ENCODE assay signal across 2 cellular contexts in the genomic region with DNA sequence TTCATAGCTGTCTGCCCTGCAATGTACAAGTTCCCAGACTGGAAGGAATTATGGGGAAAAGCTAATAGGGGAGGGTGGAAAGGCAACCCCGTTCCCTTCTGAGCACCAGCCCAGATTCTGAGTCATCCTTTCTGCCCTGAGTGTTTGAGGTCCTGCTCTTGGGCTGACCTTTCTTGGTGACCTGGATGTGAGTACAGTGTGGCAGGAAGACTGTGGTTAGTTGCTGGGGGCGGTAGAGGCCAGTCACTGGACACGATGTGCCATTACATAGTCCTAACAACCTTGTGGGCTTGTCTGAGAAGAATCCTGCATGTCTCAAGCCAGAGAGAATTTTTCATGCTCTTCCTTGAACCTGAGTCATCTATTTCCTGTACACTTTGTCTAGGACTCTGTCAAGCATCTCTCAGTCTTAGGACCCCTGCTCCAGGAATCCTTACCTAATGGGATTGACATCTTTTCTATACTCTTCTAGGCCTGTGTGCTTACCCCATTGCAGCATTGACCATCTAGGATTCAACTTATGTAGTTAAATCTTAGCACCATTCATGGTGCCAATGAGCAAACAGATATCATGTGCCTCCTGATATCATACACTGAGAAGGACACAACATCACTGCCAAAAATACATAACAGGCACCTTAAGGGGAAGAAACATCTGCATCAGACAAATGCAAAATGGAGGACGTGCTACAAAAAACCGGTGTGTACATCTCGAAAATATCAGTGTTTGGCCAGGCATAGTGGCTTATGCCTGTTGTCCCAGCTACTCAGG.
TF ChIP-seq lines count a peak whose summit lies in the region.

No MANE protein-coding gene starts in this region.

TF ChIP-seq in K562, 482 proteins besides CTCF, POLR2A, EP300 and RAD21 (continues in another document):
- TF ChIP-seq JUND (IDR thresholded peaks at IDR 0.05; ENCODE audit: borderline replicate concordance, low read depth, low read length) (peak; percentile 95), JUND (tag; IDR thresholded peaks at IDR 0.05; ENCODE audit: borderline replicate concordance, low read depth, low read length) (peak; percentile 93), FOS (IDR thresholded peaks at IDR 0.05; ENCODE audit: extremely low read depth, insufficient read length) (peak; percentile 40), ZEB2 (IDR thresholded peaks at IDR 0.05) (peak; percentile 38; the same call in 1 of the 2 replicates), MAZ (CRISPR knock-in tag; conservative IDR thresholded peaks at IDR 0.05 in 1 of 2, IDR thresholded peaks at IDR 0.05 in 1 of 2) (peak; percentile 20 to 34; a peak in 1 of 4 replicates), CHD1 (IDR thresholded peaks at IDR 0.05; ENCODE audit: low read length) (no peak), GMEB1 (CRISPR knock-in tag; IDR thresholded peaks at IDR 0.05) (no peak), ZZZ3 (IDR thresholded peaks at IDR 0.05) (no peak), RFX5 (IDR thresholded peaks at IDR 0.05; ENCODE audit: low read depth, low read length) (no peak), RNF2 (IDR thresholded peaks at IDR 0.05) (peak; percentile 83; the same call in 1 of the 2 replicates), HDAC6 (IDR thresholded peaks at IDR 0.05; ENCODE audit: low read depth, low read length) (no peak), ETV5 (CRISPR knock-in tag; IDR thresholded peaks at IDR 0.05; ENCODE audit: low read depth) (peak; percentile 92), ARNT (IDR thresholded peaks at IDR 0.05) (0 out of 4 replicates have a peak, but pooled peaks of 1 of the 2 experiments have one; percentile 42), CHAMP1 (IDR thresholded peaks at IDR 0.05) (no peak), LEF1 (IDR thresholded peaks at IDR 0.05) (peak; percentile 60; the same call in 1 of the 2 replicates), CREM (IDR thresholded peaks at IDR 0.05; ENCODE audit: low read depth) (peak; percentile 71), RFX7 (CRISPR knock-in tag; IDR thresholded peaks at IDR 0.05) (no peak), PKNOX1 (IDR thresholded peaks at IDR 0.05) (peak; percentile 27; the same call in 1 of the 2 replicates), GABPB1 (CRISPR knock-in tag; IDR thresholded peaks at IDR 0.05) (peak; percentile 5; the same call in 1 of the 2 replicates), PTRF (tag; IDR thresholded peaks at IDR 0.05) (no peak), NFE2 (IDR thresholded peaks at IDR 0.05; ENCODE audit: low read depth) (peak; percentile 59), TFAP4 (CRISPR knock-in tag; IDR thresholded peaks at IDR 0.05; ENCODE audit: borderline replicate concordance) (peak; percentile 41), DMBX1 (CRISPR knock-in tag; IDR thresholded peaks at IDR 0.05; ENCODE audit: borderline replicate concordance) (peak; percentile 40; the same call in 1 of the 2 replicates), ETV1 (tag; conservative IDR thresholded peaks at IDR 0.05; ENCODE audit: low read depth) (peak; percentile 81)
- TF ChIP-seq, protein P1, sequence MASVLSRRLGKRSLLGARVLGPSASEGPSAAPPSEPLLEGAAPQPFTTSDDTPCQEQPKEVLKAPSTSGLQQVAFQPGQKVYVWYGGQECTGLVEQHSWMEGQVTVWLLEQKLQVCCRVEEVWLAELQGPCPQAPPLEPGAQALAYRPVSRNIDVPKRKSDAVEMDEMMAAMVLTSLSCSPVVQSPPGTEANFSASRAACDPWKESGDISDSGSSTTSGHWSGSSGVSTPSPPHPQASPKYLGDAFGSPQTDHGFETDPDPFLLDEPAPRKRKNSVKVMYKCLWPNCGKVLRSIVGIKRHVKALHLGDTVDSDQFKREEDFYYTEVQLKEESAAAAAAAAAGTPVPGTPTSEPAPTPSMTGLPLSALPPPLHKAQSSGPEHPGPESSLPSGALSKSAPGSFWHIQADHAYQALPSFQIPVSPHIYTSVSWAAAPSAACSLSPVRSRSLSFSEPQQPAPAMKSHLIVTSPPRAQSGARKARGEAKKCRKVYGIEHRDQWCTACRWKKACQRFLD (CRISPR knock-in tag; IDR thresholded peaks at IDR 0.05) = peak; percentile 56; the same call in 1 of the 2 replicates

TF ChIP-seq in HEK293T, 16 proteins besides CTCF, POLR2A, EP300 and RAD21:
- no peak for TF ChIP-seq LEF1 (IDR thresholded peaks at IDR 0.05; ENCODE audit: borderline replicate concordance)
- no peak for TF ChIP-seq FOXK2 (IDR thresholded peaks at IDR 0.05)
- TF ChIP-seq SP1 (IDR thresholded peaks at IDR 0.05) = no peak
- TF ChIP-seq FOXM1 (IDR thresholded peaks at IDR 0.05; ENCODE audit: borderline replicate concordance) = no peak
- no peak for TF ChIP-seq FOXA1 (IDR thresholded peaks at IDR 0.05)
- no peak for TF ChIP-seq PKNOX1 (IDR thresholded peaks at IDR 0.05)
- TF ChIP-seq L3MBTL2 (conservative IDR thresholded peaks at IDR 0.05) = no peak
- no peak for TF ChIP-seq ARNT (IDR thresholded peaks at IDR 0.05)
- TF ChIP-seq CTBP1 (IDR thresholded peaks at IDR 0.05; ENCODE audit: borderline replicate concordance) = no peak
- no peak for TF ChIP-seq SUZ12 (IDR thresholded peaks at IDR 0.05)
- TF ChIP-seq HDGF (IDR thresholded peaks at IDR 0.05; ENCODE audit: borderline replicate concordance) = no peak
- no peak for TF ChIP-seq NFRKB (IDR thresholded peaks at IDR 0.05)
- TF ChIP-seq ELF4 (IDR thresholded peaks at IDR 0.05) = no peak
- TF ChIP-seq BHLHE40 (IDR thresholded peaks at IDR 0.05; ENCODE audit: borderline replicate concordance) = no peak
- no peak for TF ChIP-seq ZNF384 (IDR thresholded peaks at IDR 0.05)
- TF ChIP-seq TARDBP (IDR thresholded peaks at IDR 0.05) = no peak
